In the genomic region with DNA sequence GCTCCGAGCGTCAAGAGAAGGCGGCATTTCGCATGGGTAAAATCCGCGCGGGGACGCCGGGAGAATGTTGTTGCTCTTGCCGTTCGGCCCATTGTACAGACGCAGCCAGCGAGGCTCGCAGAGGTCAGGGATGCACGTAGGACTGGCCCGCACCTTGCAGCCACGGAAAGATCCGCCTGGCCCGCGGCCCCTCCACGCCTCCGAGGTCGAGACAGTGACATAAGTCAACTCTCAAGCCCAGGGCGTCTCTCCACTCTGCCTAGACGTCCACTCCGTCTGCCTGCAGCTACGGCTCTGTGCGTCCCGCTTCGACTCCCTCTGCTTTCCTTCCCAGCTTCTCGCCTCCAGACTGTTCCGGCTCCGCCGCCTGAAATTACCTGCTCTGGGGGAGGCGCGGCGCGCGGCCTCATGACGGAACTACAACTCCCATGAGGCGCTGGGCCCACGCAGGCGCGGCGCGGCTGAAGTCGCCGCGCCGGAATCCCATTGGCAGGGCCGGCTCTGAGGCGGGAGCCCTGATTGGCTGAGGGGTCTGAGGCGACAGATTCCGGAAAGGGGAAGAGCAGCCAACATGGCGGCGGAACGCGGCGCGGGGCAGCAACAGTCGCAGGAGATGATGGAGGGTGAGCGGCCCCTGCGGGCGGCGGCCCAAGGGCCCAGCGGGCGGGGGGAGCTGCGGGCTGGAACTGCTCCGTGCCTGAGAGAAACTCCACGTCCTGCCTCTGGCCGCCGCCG, we compare ENCODE assay signal across 8 cellular contexts. TPM values are rescaled to one million over a fixed set of nuclear protein-coding genes. Genes with fewer than 3 reads are reported as not detected.
DNase-seq lines count a peak whose midpoint lies in the region; ATAC-seq and TF ChIP-seq lines count a peak whose summit lies in the region.

A gene with protein sequence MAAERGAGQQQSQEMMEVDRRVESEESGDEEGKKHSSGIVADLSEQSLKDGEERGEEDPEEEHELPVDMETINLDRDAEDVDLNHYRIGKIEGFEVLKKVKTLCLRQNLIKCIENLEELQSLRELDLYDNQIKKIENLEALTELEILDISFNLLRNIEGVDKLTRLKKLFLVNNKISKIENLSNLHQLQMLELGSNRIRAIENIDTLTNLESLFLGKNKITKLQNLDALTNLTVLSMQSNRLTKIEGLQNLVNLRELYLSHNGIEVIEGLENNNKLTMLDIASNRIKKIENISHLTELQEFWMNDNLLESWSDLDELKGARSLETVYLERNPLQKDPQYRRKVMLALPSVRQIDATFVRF (plus strand): TSS at position 543 of the 735 bp plus-strand sequence. CDS start 29 bp downstream, at position 572.

- H3K27me3 Mint-ChIP-seq in activated CD4-positive, alpha-beta T cell treated with anti-CD3 and anti-CD28 coated beads for 36 hours, result no peaks in the 10 kb centered on the region

- H3K36me3 ChIP-seq in BJ (ENCODE audit: control insufficient read depth, insufficient read depth, low read length), result peaks cover 3% of the 10 kb centered on the region

- H3K4me1 Mint-ChIP-seq in activated CD4-positive, alpha-beta T cell treated with anti-CD3 and anti-CD28 coated beads for 36 hours, result peaks cover 51% of the 10 kb centered on the region

- TF ChIP-seq CTCF in BJ (IDR thresholded peaks at IDR 0.05; ENCODE audit: insufficient read depth, low read depth, low read length), result no peak
- TF ChIP-seq CTCF in choroid plexus epithelial cell (conservative IDR thresholded peaks at IDR 0.05; ENCODE audit: low read depth, low read length), result no peak

- peak within 1 kb of the TSS; percentile 66 for H3K4me3 ChIP-seq in BJ (ENCODE audit: low read depth, low read length)
- peak within 1 kb of the TSS; percentile 88 for H3K4me3 ChIP-seq in choroid plexus epithelial cell (ENCODE audit: low read depth, low read length)

- peaks cover 12% of the 10 kb centered on the region for H3K36me3 Mint-ChIP-seq in activated CD4-positive, alpha-beta T cell treated with anti-CD3 and anti-CD28 coated beads for 36 hours (ENCODE audit: low read depth)

- intact Hi-C loops in activated CD4-positive, alpha-beta T cell treated with anti-CD3 and anti-CD28 coated beads for 36 hours (cut with DNase I, micrococcal nuclease), result loop anchor here (1.0 to 5.0 kb wide), 18 partner anchors 48 to 731 kb away; a partner anchor contains a TSS

- POLR2A ChIA-PET in BJ (lab: Charles Lee), result no interaction called here
- POLR2A ChIA-PET in activated CD4-positive, alpha-beta T cell treated with anti-CD3 and anti-CD28 coated beads for 36 hours (lab: Charles Lee), result interaction anchor here (0.6 to 1.9 kb wide), 5 partner anchors 22 to 157 kb away, joined by 4 to 7 read pairs (median 5); a partner anchor contains a TSS

- CTCF ChIA-PET in BJ (lab: Yijun Ruan, JAX), result interaction anchor here (1.4 kb wide), 1 partner anchor 236 kb away, joined by 4 read pairs; no protein-coding TSS in a partner anchor
- CTCF ChIA-PET in activated CD4-positive, alpha-beta T cell treated with anti-CD3 and anti-CD28 coated beads for 36 hours (lab: Charles Lee), result interaction anchor here (0.6 to 4.0 kb wide), 10 partner anchors 30 to 488 kb away, joined by 3 to 14 read pairs (median 3); a partner anchor contains a TSS

- peak within 1 kb of the TSS; percentile 88 for H3K4me3 Mint-ChIP-seq in activated CD4-positive, alpha-beta T cell treated with anti-CD3 and anti-CD28 coated beads for 36 hours

- no peaks in the 10 kb centered on the region for H3K27me3 ChIP-seq in BJ (ENCODE audit: control insufficient read depth, insufficient read depth, low read length)

- DNase-seq in BJ (ENCODE audit: low read depth), result peak; percentile 60
- peak; percentile 99 for DNase-seq in GM19238 (ENCODE audit: insufficient read length, low spot score)
- peak; percentile 88 to 94 for DNase-seq in NCI-H524 (lab: John Stamatoyannopoulos, UW)
- peak; percentile 98 for DNase-seq in activated CD4-positive, alpha-beta T cell treated with anti-CD3 and anti-CD28 coated beads for 36 hours
- peak; percentile 95 for DNase-seq in choroid plexus epithelial cell (ENCODE audit: low read depth)
- DNase-seq in kidney glomerular epithelial cell (lab: John Stamatoyannopoulos, UW), result peak; percentile 85
- peak; percentile 76 to 92 (median 86) for DNase-seq in stimulated activated CD4-positive, alpha-beta T cell treated with anti-CD3 and anti-CD28 coated beads, Interleukin-1b, Interleukin-23, amount 100 ng/mL, for 24 hours (ENCODE audit: low read depth in 4 of 4, low spot score in 1 of 4)

- no peaks in the 10 kb centered on the region for H3K9me3 Mint-ChIP-seq in activated CD4-positive, alpha-beta T cell treated with anti-CD3 and anti-CD28 coated beads for 36 hours (ENCODE audit: low read depth)

- H3K27ac Mint-ChIP-seq in activated CD4-positive, alpha-beta T cell treated with anti-CD3 and anti-CD28 coated beads for 36 hours, result peak within 1 kb of the TSS; percentile 91

- peak; percentile 66 for ATAC-seq in HG03442 (IDR thresholded peaks at IDR 0.05; ENCODE audit: unreplicated experiment)
- ATAC-seq in activated CD4-positive, alpha-beta T cell treated with anti-CD3 and anti-CD28 coated beads for 36 hours, result peak; percentile 79

RNA-seq across cellular contexts. Expression of the gene that starts here (rescaled TPM):
- polyA plus RNA-seq in BJ (2011; rRNA removed), result 45.8 and 63.0 TPM in 2 replicates
- 31.4 and 36.5 TPM in 2 replicates for polyA minus RNA-seq in BJ (2011; rRNA and poly(A)+ RNA removed)
- total RNA-seq in activated CD4-positive, alpha-beta T cell treated with anti-CD3 and anti-CD28 coated beads for 36 hours, result 100 to 1,000 TPM; 104 to 129 TPM

Comparison
In these comparisons a context has a peak if more than half of its experiments do, and no peak if none do; other contexts are left out.
1. Peak in every context shown above with its lines: DNase-seq, ATAC-seq and H3K4me3 ChIP-seq.